In genomic region chr18:6368017-6368416, GRCh38 we compare ENCODE assay signal across 25 cellular contexts. TPM values are rescaled to one million over a fixed set of nuclear protein-coding genes. Genes with fewer than 3 reads are reported as not detected.
DNase-seq lines count a peak whose midpoint lies in the region; ATAC-seq, FAIRE-seq and TF ChIP-seq lines count a peak whose summit lies in the region.
"Had no signal": no experiment of that assay in that cellular context is flagged by ENCODE, and none has a peak within 500 bp of the region (broad histone marks: within the 10 kb centered on the region; RNA-seq: fewer than 3 reads in every experiment).

No MANE protein-coding gene starts in this region.

- H3K27ac ChIP-seq in OCI-LY1 (ENCODE audit: low read depth, low read length, poor library complexity, severe bottlenecking), result peak overlapping the region; percentile 96
- H3K27ac ChIP-seq in H1 (ENCODE audit: low read depth, low read length), result no peak overlapping the region
- no peak overlapping the region for H3K27ac ChIP-seq in esophagus muscularis mucosa (replicated peaks in 1 of 4)
- H3K27ac ChIP-seq in gastroesophageal sphincter, result no peak overlapping the region
- H3K27ac ChIP-seq: A549; BLaER1 treated with 17β-estradiol and CSF1 and Interleukin-3, amounts not matched to agents 10 nM and 100 nM had no signal

- H3K9me2 ChIP-seq in OCI-LY1 (ENCODE audit: low read depth, low read length), result no peaks in the 10 kb centered on the region

- intact Hi-C loops in esophagus muscularis mucosa (cut with DNase I), result no loop called here

- H3K23ac ChIP-seq in H1 (ENCODE audit: insufficient read length), result no peak overlapping the region

- H3K4me2 ChIP-seq in OCI-LY1 (ENCODE audit: low read length), result no peak overlapping the region
- no peak overlapping the region for H3K4me2 ChIP-seq in H1 (ENCODE audit: insufficient read depth in 1 of 2, low read depth in 2 of 2, low read length in 2 of 2)
- H3K4me2 ChIP-seq: A549; BLaER1 treated with 17β-estradiol and CSF1 and Interleukin-3, amounts not matched to agents 10 nM and 100 nM had no signal

- H4K91ac ChIP-seq in H1 (replicated peaks; ENCODE audit: insufficient read length, low read length), result peak overlapping the region; percentile 15

- no peak for TF ChIP-seq CTCF in OCI-LY1 (IDR thresholded peaks at IDR 0.05; ENCODE audit: low read length)
- no peak for TF ChIP-seq CTCF in H1 (IDR thresholded peaks at IDR 0.05; ENCODE audit: control extremely low read depth in 1 of 3, insufficient read depth in 1 of 3, low read depth in 1 of 3, low read length in 3 of 3)
- TF ChIP-seq CTCF in esophagus muscularis mucosa (IDR thresholded peaks at IDR 0.05), result no peak
- TF ChIP-seq CTCF in gastroesophageal sphincter (IDR thresholded peaks at IDR 0.05), result no peak

- 87% methylated on average over 6 of the region's 6 CpGs; no CpG with 5 or more reads in 1 of the 2 experiments for WGBS in H1 (ENCODE audit: extremely low coverage in 1 of 2, insufficient coverage in 1 of 2, insufficient read length in 1 of 2, insufficient replicate concordance in 2 of 2, low coverage in 1 of 2, low lambda C conversion rate in 2 of 2, missing lambda C conversion rate in 1 of 2), 2 experiments
- 96% methylated on average over 6 of the region's 6 CpGs for WGBS in esophagus muscularis mucosa
- 97 to 100% methylated on average over 5 of the region's 6 CpGs for WGBS in gastroesophageal sphincter (ENCODE audit: low coverage in 1 of 2), 2 donors

- no peaks in the 10 kb centered on the region for H3K23me2 ChIP-seq in H1 (ENCODE audit: low read depth, low read length)

- DNase-seq in H4 (ENCODE audit: low spot score), result peak; percentile 39
- DNase-seq in H1 (ENCODE audit: low read depth in 1 of 2, low spot score in 2 of 2), result no peak
- peak; percentile 9 for DNase-seq in renal cortical epithelial cell (ENCODE audit: low read depth)
- DNase-seq in esophagus muscularis mucosa (ENCODE audit: extremely low spot score), result no peak
- DNase-seq: 8988T; ACHN; AML-193; BE2C; CD4-positive, alpha-beta T cell; CD8-positive, alpha-beta memory T cell; DMS 273 treated with DMSO at 0.1 percent for 48 hours; DMS79; GF-D8; H7; HCEC 1CT had no signal

- H2BK15ac ChIP-seq in H1 (ENCODE audit: low read length), result no peak overlapping the region

- H3K79me1 ChIP-seq in H1 (ENCODE audit: low read depth, low read length), result no peaks in the 10 kb centered on the region

- POLR2A ChIA-PET in H1 (lab: Charles Lee; ENCODE audit: partially characterized antibody), result interaction anchor here (0.8 kb wide), 1 partner anchor 15 kb away, joined by 3 read pairs; no protein-coding TSS in a partner anchor

- peak overlapping the region; percentile 18; the same call in 1 of the 2 replicates for H2AK5ac ChIP-seq in H1 (ENCODE audit: low read depth, low read length)

- no peak overlapping the region for H2BK5ac ChIP-seq in H1 (ENCODE audit: low read depth, low read length)

- H3K14ac ChIP-seq in H1 (ENCODE audit: insufficient read length), result no peak overlapping the region

- H3K79me2 ChIP-seq in OCI-LY1 (ENCODE audit: insufficient read depth, low read length) (no peaks in the 10 kb centered on the region), H1 (ENCODE audit: control insufficient read depth in 1 of 2, insufficient read depth in 2 of 2, low read length in 2 of 2) (no peaks in the 10 kb centered on the region)

- H3K4me3 ChIP-seq in OCI-LY1 (ENCODE audit: low read depth, low read length, poor library complexity, severe bottlenecking) (no peak overlapping the region), H1 (ENCODE audit: extremely low read depth in 1 of 4, insufficient read depth in 2 of 4, low read depth in 3 of 4, low read length in 4 of 4) (no peak overlapping the region), esophagus muscularis mucosa (no peak overlapping the region), gastroesophageal sphincter (no peak overlapping the region)
- H3K4me3 ChIP-seq: A549; BLaER1 treated with 17β-estradiol and CSF1 and Interleukin-3, amounts not matched to agents 10 nM and 100 nM; GM23338 had no signal

- no peaks in the 10 kb centered on the region for H3K9me3 ChIP-seq in OCI-LY1 (ENCODE audit: low read length)
- peaks cover 4 to 6% of the 10 kb centered on the region in 2 experiments; a peak in 3 of 4 replicates for H3K9me3 ChIP-seq in H1 (ENCODE audit: insufficient read depth in 2 of 2, low read depth in 1 of 2, low read length in 1 of 2)
- peaks cover 0 to 7% (median 3%) of the 10 kb centered on the region in 4 donors for H3K9me3 ChIP-seq in esophagus muscularis mucosa
- H3K9me3 ChIP-seq in gastroesophageal sphincter, result no peaks in the 10 kb centered on the region
- H3K9me3 ChIP-seq: A549, BE2C had no signal

- no peak overlapping the region for H2BK12ac ChIP-seq in H1 (ENCODE audit: low read depth, low read length)

- FAIRE-seq in H1 (lab: Jason Lieb, UNC), result no peak
- FAIRE-seq: A549, D721Med, GM12891, GM18507 had no signal

- no peak for TF ChIP-seq RAD21 in H1 (IDR thresholded peaks at IDR 0.05 in 1 of 2, conservative IDR thresholded peaks at IDR 0.05 in 1 of 2; ENCODE audit: low read depth in 2 of 2, low read length in 2 of 2)

- no peak overlapping the region for H2AFZ ChIP-seq in OCI-LY1 (ENCODE audit: low read length)
- H2AFZ ChIP-seq in H1 (ENCODE audit: low read length), result no peak overlapping the region
- H2AFZ ChIP-seq: GM23338 had no signal

- H2BK120ac ChIP-seq in H1 (replicated peaks; ENCODE audit: low read depth, low read length), result no peak overlapping the region

- no peaks in the 10 kb centered on the region for H4K20me1 ChIP-seq in OCI-LY1 (ENCODE audit: insufficient read depth, low read length)
- no peaks in the 10 kb centered on the region for H4K20me1 ChIP-seq in H1 (replicated peaks in 1 of 2; ENCODE audit: control insufficient read depth in 1 of 2, insufficient read depth in 2 of 2, low read length in 2 of 2)

- no peak overlapping the region for H4K5ac ChIP-seq in H1 (ENCODE audit: insufficient read length, low read depth, low read length)

- no peak overlapping the region for H3K56ac ChIP-seq in H1 (replicated peaks; ENCODE audit: insufficient read length, low read depth, low read length)

- no peaks in the 10 kb centered on the region for H3K27me3 ChIP-seq in OCI-LY1 (ENCODE audit: insufficient read depth, low read length)
- H3K27me3 ChIP-seq in H1 (replicated peaks in 1 of 4; ENCODE audit: control insufficient read depth in 3 of 4, extremely low read depth in 1 of 4, insufficient read depth in 3 of 4, low read length in 3 of 4), result no peaks in the 10 kb centered on the region
- no peaks in the 10 kb centered on the region for H3K27me3 ChIP-seq in esophagus muscularis mucosa
- no peaks in the 10 kb centered on the region for H3K27me3 ChIP-seq in gastroesophageal sphincter
- H3K27me3 ChIP-seq: BE2C; BLaER1 treated with 17β-estradiol and CSF1 and Interleukin-3, amounts not matched to agents 10 nM and 100 nM had no signal

- no peak overlapping the region for H2BK20ac ChIP-seq in H1 (ENCODE audit: low read length)

- CTCF ChIA-PET in H1 (lab: Charles Lee; ENCODE audit: partially characterized antibody), result interaction anchor here (0.8 to 3.3 kb wide), 3 partner anchors 14 to 489 kb away, joined by 3 to 21 read pairs (median 3); no protein-coding TSS in a partner anchor

- no peaks in the 10 kb centered on the region for H3K36me3 ChIP-seq in OCI-LY1 (ENCODE audit: insufficient read depth, low read length)
- no peaks in the 10 kb centered on the region for H3K36me3 ChIP-seq in H1 (ENCODE audit: control insufficient read depth in 2 of 4, insufficient read depth in 4 of 4, low read length in 3 of 4)
- no peaks in the 10 kb centered on the region for H3K36me3 ChIP-seq in esophagus muscularis mucosa
- no peaks in the 10 kb centered on the region for H3K36me3 ChIP-seq in gastroesophageal sphincter
- H3K36me3 ChIP-seq: BE2C; BLaER1 treated with 17β-estradiol and CSF1 and Interleukin-3, amounts not matched to agents 10 nM and 100 nM had no signal

- no peak for TF ChIP-seq POLR2A in H1 (IDR thresholded peaks at IDR 0.05; ENCODE audit: control extremely low read depth in 1 of 2, low read depth in 2 of 2, low read length in 2 of 2)
- no peak for TF ChIP-seq POLR2A in esophagus muscularis mucosa (IDR thresholded peaks at IDR 0.05; ENCODE audit: low read depth)
- TF ChIP-seq POLR2A in gastroesophageal sphincter (IDR thresholded peaks at IDR 0.05), result no peak

- H3F3A ChIP-seq in OCI-LY1 (ENCODE audit: insufficient read depth, low read length), result no peaks in the 10 kb centered on the region

- H3K9ac ChIP-seq in OCI-LY1 (ENCODE audit: low read length) (no peak overlapping the region), H1 (replicated peaks in 1 of 4; ENCODE audit: extremely low read depth in 1 of 4, low read depth in 3 of 4, low read length in 3 of 4) (no peak overlapping the region)
- H3K9ac ChIP-seq: BLaER1 treated with 17β-estradiol and CSF1 and Interleukin-3, amounts not matched to agents 10 nM and 100 nM had no signal

- H3K4me1 ChIP-seq in OCI-LY1 (ENCODE audit: insufficient read depth, low read length, severe bottlenecking), result peaks cover 86% of the 10 kb centered on the region
- H3K4me1 ChIP-seq in H1 (replicated peaks in 1 of 4; ENCODE audit: control insufficient read depth in 3 of 4, insufficient read depth in 4 of 4, low read length in 3 of 4), result peaks cover 6 to 16% (median 8%) of the 10 kb centered on the region in 4 experiments
- H3K4me1 ChIP-seq in esophagus muscularis mucosa, result peaks cover 0 to 9% (median 0%) of the 10 kb centered on the region in 4 donors
- peaks cover 0 to 12% (median 0%) of the 10 kb centered on the region in 3 donors for H3K4me1 ChIP-seq in gastroesophageal sphincter
- H3K4me1 ChIP-seq: A549, BE2C had no signal

- H3K18ac ChIP-seq in H1 (ENCODE audit: extremely low read depth, low read length), result no peak overlapping the region

- H3K4ac ChIP-seq in H1 (replicated peaks; ENCODE audit: insufficient read length, low read depth, low read length), result no peak overlapping the region

- no peak for ATAC-seq in HG03045 (IDR thresholded peaks at IDR 0.05; ENCODE audit: unreplicated experiment)
- ATAC-seq in gastroesophageal sphincter, result no peak
- ATAC-seq: A549 had no signal

- TF ChIP-seq EP300 in H1 (IDR thresholded peaks at IDR 0.05; ENCODE audit: borderline replicate concordance in 1 of 2, low read depth in 2 of 2, low read length in 2 of 2) (no peak), esophagus muscularis mucosa (IDR thresholded peaks at IDR 0.05) (no peak), gastroesophageal sphincter (IDR thresholded peaks at IDR 0.05) (no peak)

- no peak overlapping the region for H4K8ac ChIP-seq in H1 (ENCODE audit: extremely low read depth, insufficient read depth, low read length)

RNA-seq across cellular contexts. Expression of gene L3MBTL4, which starts 46.7 kb away (rescaled TPM):
- 2.2 and 2.4 TPM in 2 replicates for total RNA-seq in H4 (2014; rRNA removed; shearing (Covaris generic))
- total RNA-seq in H1 (2021; fragmentation: NEBNext Ultra II Directional; extraction: Animal tissue kit (Norgen Biotek cat#: 25700)), result 2.1 and 2.4 TPM in 2 replicates
- polyA plus RNA-seq in H1 (2011; rRNA removed), result 0.67 and 1.0 TPM in 2 replicates
- 0.84 TPM for polyA plus RNA-seq in H1 (2011; cell fraction: cytosol; rRNA removed)
- 1.7 TPM for polyA plus RNA-seq in H1 (2011; cell fraction: nucleus; rRNA removed)
- polyA plus RNA-seq in H1 (2012, experiment 1 of 2), result 1.1 to 2.1 TPM (median 1.4 TPM) in 4 replicates
- polyA plus RNA-seq in H1 (2012, experiment 2 of 2), result 0.13 TPM
- polyA plus RNA-seq in H1 (2013, experiment 1 of 2), result 0.59 TPM
- 0.53 TPM for polyA plus RNA-seq in H1 (2013, experiment 2 of 2)
- 1.6 and 5.5 TPM in 2 replicates for polyA minus RNA-seq in H1 (2011; rRNA and poly(A)+ RNA removed)
- polyA minus RNA-seq in H1 (2011; cell fraction: cytosol; rRNA and poly(A)+ RNA removed), result 0.29 TPM
- polyA minus RNA-seq in H1 (2011; cell fraction: nucleus; rRNA and poly(A)+ RNA removed), result 9.4 TPM
- total RNA-seq in renal cortical epithelial cell (2.2 and 9.6 TPM in 2 replicates), esophagus muscularis mucosa (1 to 10 TPM; 1.0 to 2.9 (median 1.6) TPM), gastroesophageal sphincter (1 to 10 TPM in 3 of 4 donors, under 1 TPM in 1; 0.46 to 8.1 (median 4.9) TPM)
- total RNA-seq: G401 had no signal

Comparison
In these comparisons a context has a peak if more than half of its experiments do, and no peak if none do; other contexts are left out.
1. DNase-seq: peak in H4 (single experiment) and renal cortical epithelial cell (single experiment); none in H1 (0 of 2) and esophagus muscularis mucosa (single experiment).